Comparison of ENCODE assay signal across 8 cellular contexts in the genomic region with DNA sequence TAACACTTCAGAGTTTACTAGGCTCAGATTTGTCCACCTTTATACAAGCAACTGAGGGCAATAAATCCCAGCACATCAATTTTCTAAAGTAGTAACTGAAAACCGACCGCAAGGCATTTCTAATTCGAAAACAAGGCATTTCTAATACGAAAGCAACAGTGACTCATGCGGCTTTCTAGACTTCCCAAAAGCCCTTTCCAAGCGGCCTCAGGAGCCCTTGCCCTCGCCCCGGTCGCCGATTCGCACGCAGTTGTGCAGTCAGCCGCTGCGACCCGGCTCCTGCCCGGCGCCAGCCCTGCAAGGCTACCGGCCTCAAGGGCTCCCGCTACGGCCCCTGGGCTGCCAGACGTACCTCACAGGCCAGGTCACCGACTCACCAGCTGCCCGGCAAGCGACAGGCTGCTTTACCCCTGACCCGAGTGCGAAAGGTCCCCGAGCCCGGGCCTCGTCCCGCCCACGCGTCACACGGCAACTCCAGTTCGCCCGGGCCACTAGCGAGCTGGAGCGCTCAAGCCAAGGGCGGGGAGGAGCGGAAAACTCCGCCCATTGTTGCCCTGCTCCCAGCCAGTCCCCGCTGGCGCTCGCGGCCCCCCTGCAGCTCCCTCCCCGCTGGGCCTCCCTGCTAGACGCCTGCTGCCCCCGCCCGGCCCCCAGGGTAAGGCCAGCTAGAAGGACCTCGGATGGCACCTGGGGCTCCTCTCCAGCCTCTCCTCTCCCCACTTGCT. TPM values are rescaled to one million over a fixed set of nuclear protein-coding genes. Genes with fewer than 3 reads are reported as not detected.
A peak's percentile ranks its signal among the peaks of the same experiment; 100 is the strongest.
DNase-seq lines count a peak whose midpoint lies in the region; ATAC-seq and TF ChIP-seq lines count a peak whose summit lies in the region.

No MANE protein-coding gene starts in this region.

- peak; percentile 98 for ATAC-seq in aorta (ENCODE audit: low FRiP score)

- H3K27me3 ChIP-seq in Loucy (ENCODE audit: insufficient read depth, low read length, poor library complexity, severe bottlenecking) (no peaks in the 10 kb centered on the region), ascending aorta (no peaks in the 10 kb centered on the region), hepatocyte (no peaks in the 10 kb centered on the region), rectal smooth muscle tissue (ENCODE audit: control insufficient read depth, insufficient read depth, low read length) (no peaks in the 10 kb centered on the region), aorta (ENCODE audit: control insufficient read depth in 1 of 2, insufficient read depth in 2 of 2, low read length in 1 of 2) (no peaks in the 10 kb centered on the region)

- peak overlapping the region; percentile 80 for H3K27ac Mint-ChIP-seq in T-helper 2 cell treated with Interferon-gamma antibody and Interleukin-4, amounts not matched to agents 5 μg/mL and 100 μg/mL, for 36 hours

- no peaks in the 10 kb centered on the region for H3K27me3 Mint-ChIP-seq in T-helper 2 cell treated with Interferon-gamma antibody and Interleukin-4, amounts not matched to agents 5 μg/mL and 100 μg/mL, for 36 hours (ENCODE audit: low read depth)

- intact Hi-C loops in ascending aorta (cut with DNase I) (loop anchor here (1.0 to 10.0 kb wide), 5 partner anchors 8 to 1142 kb away; partner anchors contain the start of genes ANTXRL and TIMM23), aorta (cut with DNase I) (loop anchor here in 1 of 2 donors (5.0 to 10.0 kb wide), 2 partner anchors 48 to 1021 kb away; partner anchors contain the start of genes TIMM23 and ZNF22)

- H3K36me3 Mint-ChIP-seq in T-helper 2 cell treated with Interferon-gamma antibody and Interleukin-4, amounts not matched to agents 5 μg/mL and 100 μg/mL, for 36 hours (ENCODE audit: low read depth): peaks cover 17% of the 10 kb centered on the region

- H3F3A ChIP-seq in Loucy (ENCODE audit: low read depth): no peaks in the 10 kb centered on the region

- H4K20me1 ChIP-seq in Loucy (ENCODE audit: insufficient read depth, low read length, poor library complexity, severe bottlenecking) (peaks cover 100% of the 10 kb centered on the region), hepatocyte (ENCODE audit: insufficient read depth, poor library complexity, severe bottlenecking) (peaks cover 96% of the 10 kb centered on the region)

- H3K27ac ChIP-seq in ascending aorta: peak overlapping the region; percentile 80 to 82
- H3K27ac ChIP-seq in hepatocyte: peak overlapping the region; percentile 79
- peak overlapping the region; percentile 71 for H3K27ac ChIP-seq in rectal smooth muscle tissue (ENCODE audit: low read depth, low read length)
- H3K27ac ChIP-seq in aorta (ENCODE audit: low read depth in 1 of 2, low read length in 2 of 2): peak overlapping the region in 1 of 2 donors; percentile 54

- in situ Hi-C loops in G401 (cut with HindIII; ENCODE audit: low sequenced_read_pairs): no loop called here

- H3K4me2 ChIP-seq in Loucy (ENCODE audit: low read depth, low read length, poor library complexity, severe bottlenecking): peak overlapping the region; percentile 85
- H3K4me2 ChIP-seq in hepatocyte: peak overlapping the region; percentile 78

- DNase-seq in G401 (ENCODE audit: low spot score): peak; percentile 71
- DNase-seq in GOT3 (lab: John Stamatoyannopoulos, UW): peak; percentile 91
- peak; percentile 90 for DNase-seq in T-helper 2 cell treated with Interferon-gamma antibody and Interleukin-4, amounts not matched to agents 5 μg/mL and 100 μg/mL, for 36 hours (ENCODE audit: low spot score)
- DNase-seq in ascending aorta (ENCODE audit: low spot score in 2 of 2): peak; percentile 71 to 95
- DNase-seq in hepatocyte (ENCODE audit: low spot score): peak; percentile 96
- DNase-seq in aorta: peak; percentile 96 to 97

- H3K9ac ChIP-seq in Loucy (ENCODE audit: low read depth, low read length, poor library complexity, severe bottlenecking) (peak overlapping the region; percentile 44), rectal smooth muscle tissue (ENCODE audit: low read length) (peak overlapping the region; percentile 32)

- H3K36me3 ChIP-seq in Loucy (ENCODE audit: insufficient read depth, low read length) (no peaks in the 10 kb centered on the region), ascending aorta (no peaks in the 10 kb centered on the region), hepatocyte (replicated peaks; ENCODE audit: insufficient read depth, low read depth) (no peaks in the 10 kb centered on the region), rectal smooth muscle tissue (ENCODE audit: control insufficient read depth, insufficient read depth, low read length) (no peaks in the 10 kb centered on the region), aorta (ENCODE audit: control insufficient read depth in 1 of 2, insufficient read depth in 2 of 2, low read length in 1 of 2) (no peaks in the 10 kb centered on the region)

- WGBS in hepatocyte (ENCODE audit: low lambda C conversion rate, missing lambda C conversion rate): 2% methylated on average over 40 of the region's 49 CpGs
- WGBS in aorta, 2 donors: 0 to 1% methylated on average over 42 to 49 of the region's 49 CpGs

- H3K79me2 ChIP-seq in Loucy (ENCODE audit: insufficient read depth, low read length): peaks cover 100% of the 10 kb centered on the region
- H3K79me2 ChIP-seq in hepatocyte: peaks cover 95% of the 10 kb centered on the region

- H2AFZ ChIP-seq in Loucy (ENCODE audit: low read length) (no peak overlapping the region), hepatocyte (peak overlapping the region; percentile 5)

- peaks cover 58% of the 10 kb centered on the region for H3K4me1 Mint-ChIP-seq in T-helper 2 cell treated with Interferon-gamma antibody and Interleukin-4, amounts not matched to agents 5 μg/mL and 100 μg/mL, for 36 hours (ENCODE audit: low read depth)

- H3K9me3 Mint-ChIP-seq in T-helper 2 cell treated with Interferon-gamma antibody and Interleukin-4, amounts not matched to agents 5 μg/mL and 100 μg/mL, for 36 hours: no peaks in the 10 kb centered on the region

- H3K9me3 ChIP-seq in Loucy (ENCODE audit: insufficient read depth, low read depth, low read length) (no peaks in the 10 kb centered on the region), ascending aorta (no peaks in the 10 kb centered on the region), hepatocyte (ENCODE audit: low read depth) (no peaks in the 10 kb centered on the region), aorta (ENCODE audit: control insufficient read depth, low read length) (no peaks in the 10 kb centered on the region)

- H3K4me1 ChIP-seq in Loucy (ENCODE audit: insufficient read depth, low read length, poor library complexity, severe bottlenecking) (peaks cover 77% of the 10 kb centered on the region), ascending aorta (peaks cover 3 to 27% of the 10 kb centered on the region in 2 donors), hepatocyte (ENCODE audit: insufficient read depth) (peaks cover 45% of the 10 kb centered on the region), rectal smooth muscle tissue (ENCODE audit: control insufficient read depth, insufficient read depth, low read length) (peaks cover 16% of the 10 kb centered on the region), aorta (ENCODE audit: control insufficient read depth in 1 of 2, insufficient read depth in 2 of 2, low read length in 2 of 2) (peaks cover 3 to 6% of the 10 kb centered on the region in 2 donors)

- H3K4me3 ChIP-seq in Loucy (ENCODE audit: low read length, poor library complexity, severe bottlenecking) (peak overlapping the region; percentile 72), ascending aorta (peak overlapping the region; percentile 63 to 67), hepatocyte (peak overlapping the region; percentile 21), rectal smooth muscle tissue (ENCODE audit: low read length) (peak overlapping the region; percentile 84), aorta (ENCODE audit: low read length in 2 of 2) (peak overlapping the region; percentile 8 to 51)

- no peaks in the 10 kb centered on the region for H3K9me2 ChIP-seq in Loucy (replicated peaks; ENCODE audit: low read depth, low read length)
- H3K9me2 ChIP-seq in hepatocyte (replicated peaks; ENCODE audit: insufficient read depth): no peaks in the 10 kb centered on the region

- TF ChIP-seq CTCF in Loucy (conservative IDR thresholded peaks at IDR 0.05; ENCODE audit: low read length) (no peak; the same call in 1 of the 2 replicates), ascending aorta (IDR thresholded peaks at IDR 0.05) (peak in 2 of 3 experiments; percentile 36 to 40), hepatocyte (IDR thresholded peaks at IDR 0.05; ENCODE audit: poor library complexity) (peak; percentile 25)

- peak overlapping the region; percentile 80 for H3K4me3 Mint-ChIP-seq in T-helper 2 cell treated with Interferon-gamma antibody and Interleukin-4, amounts not matched to agents 5 μg/mL and 100 μg/mL, for 36 hours

RNA-seq across cellular contexts. Expression of gene NCOA4, which starts 7.3 kb away (rescaled TPM):
- total RNA-seq in G401 (2014; rRNA removed; shearing (Covaris generic)): 75.4 and 105 TPM in 2 replicates
- 53.9 TPM for total RNA-seq in ascending aorta
- total RNA-seq in hepatocyte: 171 and 174 TPM in 2 replicates
- polyA plus RNA-seq in hepatocyte: 66.9 and 81.8 TPM in 2 replicates
- total RNA-seq in aorta: 100 to 1,000 TPM in 1 of 2 donors, 10 to 100 TPM in 1; 92.4 to 120 TPM
- 100 to 1,000 TPM in 1 of 2 donors, 10 to 100 TPM in 1; 54.3 to 108 TPM for polyA plus RNA-seq in aorta

RNA-seq across cellular contexts. Expression of gene MSMB, which starts 22.9 kb away (rescaled TPM):
- not detected in 2 replicates for total RNA-seq in G401 (2014; rRNA removed; shearing (Covaris generic))
- not detected for total RNA-seq in ascending aorta
- total RNA-seq in hepatocyte: 2.2 and 2.7 TPM in 2 replicates
- polyA plus RNA-seq in hepatocyte: 10.0 and 11.0 TPM in 2 replicates
- not detected for total RNA-seq in aorta
- not detected for polyA plus RNA-seq in aorta

RNA-seq across cellular contexts. Expression of gene TIMM23, which starts 50.9 kb away (rescaled TPM):
- total RNA-seq in G401 (2014; rRNA removed; shearing (Covaris generic)): 178 and 222 TPM in 2 replicates
- total RNA-seq in ascending aorta (19.3 TPM), hepatocyte (76.4 and 80.7 TPM in 2 replicates), aorta (10 to 100 TPM; 32.2 to 32.8 TPM)
- polyA plus RNA-seq in hepatocyte (122 and 144 TPM in 2 replicates), aorta (10 to 100 TPM; 39.4 to 42.7 TPM)

Comparison
In these comparisons a context has a peak if more than half of its experiments do, and no peak if none do; other contexts are left out.
1. H3K4me3 ChIP-seq: peak in every context shown above with its lines; median percentile 84 in rectal smooth muscle tissue; 72 in Loucy; 65 in ascending aorta; 30 in aorta; 21 in hepatocyte.